In the genomic region with DNA sequence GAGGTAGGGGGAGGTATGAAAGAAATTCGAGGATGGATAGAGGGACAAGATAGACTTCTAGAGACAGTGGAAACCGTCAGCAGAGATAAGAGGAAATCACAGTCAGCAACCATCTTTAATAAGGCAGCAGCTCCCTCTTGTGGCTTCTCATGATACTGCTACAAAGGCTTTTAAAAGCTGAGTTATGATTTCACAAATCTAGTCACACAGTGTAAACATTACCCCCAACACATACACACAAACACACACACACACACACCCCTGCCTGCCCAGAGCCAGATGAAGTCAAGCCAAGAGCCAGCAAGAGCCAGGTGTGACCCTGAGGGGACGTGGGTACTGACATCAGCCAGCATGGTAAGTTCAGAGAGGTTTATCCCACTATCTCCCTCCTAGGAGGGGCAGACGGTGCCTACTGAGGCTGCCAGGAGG, we compare ENCODE assay signal across 8 cellular contexts. TPM values are rescaled to one million over a fixed set of nuclear protein-coding genes. Genes with fewer than 3 reads are reported as not detected.
DNase-seq lines count a peak whose midpoint lies in the region; ATAC-seq, FAIRE-seq and TF ChIP-seq lines count a peak whose summit lies in the region.

No MANE protein-coding gene starts in this region.

- H3K4me3 Mint-ChIP-seq in stimulated activated effector memory CD8-positive, alpha-beta T cell treated with anti-CD3 and anti-CD28 coated beads, Interleukin-12 subunit alpha, Interleukin-12 subunit beta, amount 100 ng/mL, for 72 hours: no peak overlapping the region

- H3K36me3 Mint-ChIP-seq in stimulated activated effector memory CD8-positive, alpha-beta T cell treated with anti-CD3 and anti-CD28 coated beads, Interleukin-12 subunit alpha, Interleukin-12 subunit beta, amount 100 ng/mL, for 72 hours: no peaks in the 10 kb centered on the region

- CTCF ChIA-PET in A673 (lab: Charles Lee): interaction anchor here (0.6 to 2.6 kb wide), 8 partner anchors 15 to 96 kb away, joined by 3 to 47 read pairs (median 3); a partner anchor contains a TSS

- H3K27ac Mint-ChIP-seq in stimulated activated effector memory CD8-positive, alpha-beta T cell treated with anti-CD3 and anti-CD28 coated beads, Interleukin-12 subunit alpha, Interleukin-12 subunit beta, amount 100 ng/mL, for 72 hours: no peak overlapping the region

- no TSS peak for BruUV-seq in A673 (replicated peaks; lab: Mats Ljungman, UMichigan)

- H3K4me1 ChIP-seq in A673 (ENCODE audit: insufficient read depth, low read length, poor library complexity, severe bottlenecking): no peaks in the 10 kb centered on the region

- no peaks in the 10 kb centered on the region for H3K9me3 ChIP-seq in A673 (ENCODE audit: low read depth, low read length, poor library complexity, severe bottlenecking)

- H3K4me3 ChIP-seq in A673 (ENCODE audit: low read depth, low read length, poor library complexity, severe bottlenecking): no peak overlapping the region

- H3K36me3 ChIP-seq in A673 (ENCODE audit: insufficient read depth, low read length, poor library complexity, severe bottlenecking): no peaks in the 10 kb centered on the region

- intact Hi-C loops in A673 (cut with micrococcal nuclease; ENCODE audit: unreplicated experiment): loop anchor here (2.0 to 5.0 kb wide), 2 partner anchors 61 to 583 kb away; no protein-coding TSS in a partner anchor

- no peaks in the 10 kb centered on the region for H3K9me3 Mint-ChIP-seq in stimulated activated effector memory CD8-positive, alpha-beta T cell treated with anti-CD3 and anti-CD28 coated beads, Interleukin-12 subunit alpha, Interleukin-12 subunit beta, amount 100 ng/mL, for 72 hours

- peak; percentile 86 for TF ChIP-seq CTCF in A673 (conservative IDR thresholded peaks at IDR 0.05; ENCODE audit: low read depth, low read length)

- FAIRE-seq in GM18507 (lab: Jason Lieb, UNC): peak; percentile 94

- POLR2A ChIA-PET in A673 (lab: Charles Lee; ENCODE audit: low non-redundant PET): interaction anchor here (0.6 kb wide), 2 partner anchors 42 to 811 kb away, joined by 3 read pairs; no protein-coding TSS in a partner anchor

- peak; percentile 70 for ATAC-seq in stimulated activated effector memory CD8-positive, alpha-beta T cell treated with anti-CD3 and anti-CD28 coated beads, Interleukin-12 subunit alpha, Interleukin-12 subunit beta, amount 100 ng/mL, for 72 hours
- no peak for ATAC-seq in HG02798 (IDR thresholded peaks at IDR 0.05; ENCODE audit: poor library complexity, unreplicated experiment)

- DNase-seq in A673 (ENCODE audit: low spot score): peak; percentile 77
- peak; percentile 72 for DNase-seq in GM18507 (ENCODE audit: extremely low spot score, insufficient read length, low read depth)
- DNase-seq in NCI-H2227 (lab: John Stamatoyannopoulos, UW; ENCODE audit: unreplicated experiment): peak; percentile 72
- DNase-seq in activated CD4-positive, CD25-positive, alpha-beta regulatory T cell (lab: John Stamatoyannopoulos, UW): peak; percentile 7 to 30 (median 12)
- DNase-seq in dermis microvascular lymphatic vessel endothelial cell (ENCODE audit: low read depth in 2 of 2): peak; percentile 63 to 69
- DNase-seq in lung microvascular endothelial cell (ENCODE audit: low read depth in 2 of 2): peak; percentile 61 to 81
- DNase-seq in stimulated activated effector memory CD8-positive, alpha-beta T cell treated with anti-CD3 and anti-CD28 coated beads, Interleukin-12 subunit alpha, Interleukin-12 subunit beta, amount 100 ng/mL, for 72 hours (ENCODE audit: low spot score in 2 of 2): peak; percentile 53 to 78

- H3K4me1 Mint-ChIP-seq in stimulated activated effector memory CD8-positive, alpha-beta T cell treated with anti-CD3 and anti-CD28 coated beads, Interleukin-12 subunit alpha, Interleukin-12 subunit beta, amount 100 ng/mL, for 72 hours: peaks cover 6% of the 10 kb centered on the region

- H3K27ac ChIP-seq in A673 (ENCODE audit: low read depth, low read length, poor library complexity, severe bottlenecking): no peak overlapping the region

- no peaks in the 10 kb centered on the region for H3K27me3 ChIP-seq in A673 (replicated peaks; ENCODE audit: insufficient read depth, low read depth, low read length, poor library complexity)

RNA-seq across cellular contexts. Expression of a gene that starts 16.4 kb away (rescaled TPM):
- total RNA-seq in A673 (2021) (not detected in 2 replicates), dermis microvascular lymphatic vessel endothelial cell (not detected in 2 replicates), lung microvascular endothelial cell (not detected in 2 replicates)

RNA-seq across cellular contexts. Expression of a gene that starts 18.9 kb away (rescaled TPM):
- not detected in 2 replicates for total RNA-seq in A673 (2021)
- total RNA-seq in dermis microvascular lymphatic vessel endothelial cell: not detected in 2 replicates
- not detected in 2 replicates for total RNA-seq in lung microvascular endothelial cell

RNA-seq across cellular contexts. Expression of a gene that starts 44.8 kb away (rescaled TPM):
- total RNA-seq in A673 (2021) (14.3 and 17.2 TPM in 2 replicates), dermis microvascular lymphatic vessel endothelial cell (2.8 and 6.1 TPM in 2 replicates), lung microvascular endothelial cell (2.8 and 4.6 TPM in 2 replicates)

Comparison
In these comparisons a context has a peak if more than half of its experiments do, and no peak if none do; other contexts are left out.
1. DNase-seq: peak in every context shown above with its lines; median percentile 77 in A673; 72 in GM18507; 72 in NCI-H2227; 71 in lung microvascular endothelial cell; 66 in dermis microvascular lymphatic vessel endothelial cell; 66 in stimulated activated effector memory CD8-positive, alpha-beta T cell treated with anti-CD3 and anti-CD28 coated beads, Interleukin-12 subunit alpha, Interleukin-12 subunit beta, amount 100 ng/mL, for 72 hours; 12 in activated CD4-positive, CD25-positive, alpha-beta regulatory T cell.